9 cellular contexts compared by ENCODE assay signal in genomic region chr17:40283662-40284061, GRCh38. TPM values are rescaled to one million over a fixed set of nuclear protein-coding genes. Genes with fewer than 3 reads are reported as not detected.
DNase-seq lines count a peak whose midpoint lies in the region; ATAC-seq and TF ChIP-seq lines count a peak whose summit lies in the region.
"Had no signal": no experiment of that assay in that cellular context is flagged by ENCODE, and none has a peak within 500 bp of the region (broad histone marks: within the 10 kb centered on the region; RNA-seq: fewer than 3 reads in every experiment).

No MANE protein-coding gene starts in this region.

- TF ChIP-seq CTCF in CD4-positive, alpha-beta T cell (IDR thresholded peaks at IDR 0.05) = no peak
- no peak for TF ChIP-seq CTCF in natural killer cell (IDR thresholded peaks at IDR 0.05)

- intact Hi-C loops in CD4-positive, alpha-beta T cell (cut with DNase I, micrococcal nuclease) = no loop called here
- intact Hi-C loops in natural killer cell (cut with micrococcal nuclease) = no loop called here

- in situ Hi-C loops in G401 (cut with HindIII; ENCODE audit: low sequenced_read_pairs) = no loop called here

- peaks cover 25% of the 10 kb centered on the region for H3K4me1 Mint-ChIP-seq in CD4-positive, alpha-beta T cell (ENCODE audit: low read depth)
- peaks cover 19 to 30% of the 10 kb centered on the region in 2 donors for H3K4me1 Mint-ChIP-seq in natural killer cell

- peak overlapping the region; percentile 84 for H3K27ac Mint-ChIP-seq in CD4-positive, alpha-beta T cell
- peak overlapping the region; percentile 4 to 88 for H3K27ac Mint-ChIP-seq in natural killer cell

- POLR2A ChIA-PET in CD4-positive, alpha-beta T cell (lab: Charles Lee) = no interaction called here

- no peak for DNase-seq in CD4-positive, alpha-beta T cell
- DNase-seq in MG63 (no peak), natural killer cell (no peak), superior temporal gyrus (ENCODE audit: extremely low spot score) (no peak), G401 (ENCODE audit: low spot score) (no peak)
- peak; percentile 45 for DNase-seq in central memory CD4-positive, alpha-beta T cell
- DNase-seq: cortex of kidney had no signal

- ATAC-seq in CD4-positive, alpha-beta T cell (ENCODE audit: poor library complexity) = no peak
- ATAC-seq in natural killer cell (peak in 2 of 3 donors; percentile 11 to 15), HG03135 (IDR thresholded peaks at IDR 0.05; ENCODE audit: unreplicated experiment) (no peak), GM19023 (IDR thresholded peaks at IDR 0.05; ENCODE audit: unreplicated experiment) (no peak)

- no peak overlapping the region for H3K27ac ChIP-seq in CD4-positive, alpha-beta T cell (ENCODE audit: low read depth, low read length)

- peak overlapping the region; percentile 8 for H3K4me3 Mint-ChIP-seq in CD4-positive, alpha-beta T cell
- no peak overlapping the region for H3K4me3 Mint-ChIP-seq in natural killer cell

- no peaks in the 10 kb centered on the region for H3K9me3 ChIP-seq in CD4-positive, alpha-beta T cell (ENCODE audit: control insufficient read depth, low read length)
- H3K9me3 ChIP-seq in MG63 = no peaks in the 10 kb centered on the region

- CTCF ChIA-PET in CD4-positive, alpha-beta T cell (lab: Charles Lee) = interaction anchor here (0.5 to 1.5 kb wide), 6 partner anchors 17 to 248 kb away, joined by 3 to 6 read pairs (median 4); partner anchors contain the start of genes MED24 and WIPF2

- no peaks in the 10 kb centered on the region for H3K27me3 ChIP-seq in CD4-positive, alpha-beta T cell (ENCODE audit: control insufficient read depth, insufficient read depth, low read length)
- H3K27me3 ChIP-seq in MG63 = no peaks in the 10 kb centered on the region

- peak overlapping the region; percentile 37 for H3K4me3 ChIP-seq in MG63

- H3K36me3 Mint-ChIP-seq in CD4-positive, alpha-beta T cell (ENCODE audit: low read depth) = peaks cover 48% of the 10 kb centered on the region
- no peaks in the 10 kb centered on the region for H3K36me3 Mint-ChIP-seq in natural killer cell

- peaks cover 31% of the 10 kb centered on the region for H3K36me3 ChIP-seq in MG63

- H3K27me3 Mint-ChIP-seq in CD4-positive, alpha-beta T cell = no peaks in the 10 kb centered on the region
- no peaks in the 10 kb centered on the region for H3K27me3 Mint-ChIP-seq in natural killer cell (ENCODE audit: low read depth in 2 of 2)

- no peaks in the 10 kb centered on the region for H3K9me3 Mint-ChIP-seq in CD4-positive, alpha-beta T cell
- H3K9me3 Mint-ChIP-seq in natural killer cell = no peaks in the 10 kb centered on the region

RNA-seq across cellular contexts. Expression of gene CDC6, which starts 4.0 kb away (rescaled TPM):
- total RNA-seq in CD4-positive, alpha-beta T cell = 1 to 10 TPM; 1.0 to 1.8 TPM
- 31.1 and 111 TPM in 2 replicates for total RNA-seq in MG63 (2014; rRNA removed; shearing (Covaris generic); ENCODE audit: low replicate concordance)
- total RNA-seq in natural killer cell = 1 to 10 TPM; 3.4 to 4.9 (median 3.8) TPM
- 34.1 and 53.5 TPM in 2 replicates for total RNA-seq in G401 (2014; rRNA removed; shearing (Covaris generic))

RNA-seq across cellular contexts. Expression of gene RARA, which starts 25.3 kb away (rescaled TPM):
- total RNA-seq in CD4-positive, alpha-beta T cell = 100 to 1,000 TPM; 114 to 115 TPM
- total RNA-seq in MG63 (2014; rRNA removed; shearing (Covaris generic); ENCODE audit: low replicate concordance) = 8.9 and 11.2 TPM in 2 replicates
- total RNA-seq in natural killer cell = 10 to 100 TPM; 75.9 to 94.6 (median 79.1) TPM
- total RNA-seq in G401 (2014; rRNA removed; shearing (Covaris generic)) = 9.5 and 11.8 TPM in 2 replicates

Comparison
In these comparisons a context has a peak if more than half of its experiments do, and no peak if none do; other contexts are left out.
1. ATAC-seq: peak in natural killer cell (2 of 3); none in CD4-positive, alpha-beta T cell (single experiment), HG03135 (single experiment) and GM19023 (single experiment).